In the genomic region with DNA sequence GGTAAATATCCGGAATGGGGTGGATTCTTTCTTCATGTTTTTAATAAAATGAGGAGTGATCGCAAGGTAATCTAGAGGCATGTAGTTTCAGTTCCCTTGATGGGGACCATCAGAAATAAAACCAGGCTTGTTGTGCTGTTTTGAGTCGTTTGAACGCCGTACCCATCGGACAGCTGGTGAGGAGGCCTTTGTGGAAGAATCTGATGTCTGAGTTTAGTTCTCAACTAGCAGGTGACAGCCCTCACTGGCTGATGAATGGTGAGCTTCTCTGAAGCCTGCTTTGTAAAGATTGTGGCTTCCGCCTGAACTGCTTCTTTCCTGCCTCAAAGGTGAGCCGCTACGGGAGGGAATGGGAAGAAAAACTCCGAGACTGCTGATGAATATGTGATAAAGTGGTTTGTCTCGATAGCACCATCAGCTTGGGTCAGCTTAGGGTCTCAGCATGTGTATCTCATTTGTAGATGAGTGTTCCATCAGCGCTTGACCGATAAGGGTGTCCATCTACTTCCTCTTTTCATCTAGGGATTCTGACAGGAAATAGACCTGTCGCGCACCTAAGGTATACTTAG, we compare ENCODE assay signal across 8 cellular contexts. TPM values are rescaled to one million over a fixed set of nuclear protein-coding genes. Genes with fewer than 3 reads are reported as not detected.
DNase-seq lines count a peak whose midpoint lies in the region; ATAC-seq and TF ChIP-seq lines count a peak whose summit lies in the region.

No MANE protein-coding gene starts in this region.

- H3K9me3 Mint-ChIP-seq in activated CD4-positive, alpha-beta T cell treated with anti-CD3 and anti-CD28 coated beads, Interleukin-2, amount 10 ng/mL, durations not matched to agents 7 days and 5 days = no peaks in the 10 kb centered on the region

- intact Hi-C loops in IMR-90 (cut with micrococcal nuclease) = loop anchor here (10.0 kb wide), 1 partner anchor 53 kb away; no protein-coding TSS in a partner anchor

- peak overlapping the region; percentile 70 for H3K56ac ChIP-seq in IMR-90 (ENCODE audit: extremely low read depth, insufficient read depth, low read length)

- CTCF ChIA-PET in IMR-90 (lab: Yijun Ruan, JAX) = interaction anchor here (0.6 kb wide), 1 partner anchor 118 kb away, joined by 3 read pairs; no protein-coding TSS in a partner anchor
- CTCF ChIA-PET in activated CD4-positive, alpha-beta T cell treated with anti-CD3 and anti-CD28 coated beads, Interleukin-2, amount 10 ng/mL, durations not matched to agents 7 days and 5 days (lab: Charles Lee) = interaction anchor here (1.1 to 2.0 kb wide), 3 partner anchors 17 to 78 kb away, joined by 3 to 6 read pairs (median 4); no protein-coding TSS in a partner anchor

- H3K79me1 ChIP-seq in IMR-90 (ENCODE audit: low read depth in 1 of 2, low read length in 2 of 2) = peaks cover 0 to 40% of the 10 kb centered on the region in 2 experiments; a peak in 3 of 4 replicates

- in situ Hi-C loops in IMR-90 (cut with MboI; ENCODE audit: low sequenced_read_pairs) = no loop called here

- H3K9me3 ChIP-seq in IMR-90 (ENCODE audit: control insufficient read depth, insufficient read depth, low read length) (no peaks in the 10 kb centered on the region), esophagus (ENCODE audit: control insufficient read depth in 2 of 2, insufficient read depth in 1 of 2, low read depth in 1 of 2, low read length in 1 of 2) (peaks cover 0 to 2% of the 10 kb centered on the region in 2 donors), parathyroid adenoma (ENCODE audit: control insufficient read depth, low read length) (no peaks in the 10 kb centered on the region)

- peaks cover 4% of the 10 kb centered on the region for H3K9me1 ChIP-seq in IMR-90 (ENCODE audit: insufficient read depth, low read length)

- peak overlapping the region; percentile 98 for H3K4me3 ChIP-seq in AG09309 (ENCODE audit: control insufficient read depth, low read depth, low read length)
- peak overlapping the region; percentile 50 for H3K4me3 ChIP-seq in IMR-90 (ENCODE audit: insufficient read depth, low read depth, low read length)
- H3K4me3 ChIP-seq in esophagus (ENCODE audit: low read depth in 1 of 2, low read length in 2 of 2) = peak overlapping the region; percentile 90 to 98
- H3K4me3 ChIP-seq in parathyroid adenoma (ENCODE audit: low read depth, low read length) = peak overlapping the region; percentile 53

- H3K27ac ChIP-seq in IMR-90 (ENCODE audit: insufficient read depth, low read length) (peak overlapping the region; percentile 81), esophagus (ENCODE audit: low read depth in 2 of 2, low read length in 1 of 2) (peak overlapping the region; percentile 87 to 92), parathyroid adenoma (peak overlapping the region; percentile 57)

- H3K4me1 Mint-ChIP-seq in activated CD4-positive, alpha-beta T cell treated with anti-CD3 and anti-CD28 coated beads, Interleukin-2, amount 10 ng/mL, durations not matched to agents 7 days and 5 days = peaks cover 39% of the 10 kb centered on the region

- H2AK5ac ChIP-seq in IMR-90 (ENCODE audit: low read depth, low read length) = peak overlapping the region; percentile 79

- peak overlapping the region; percentile 73 for H2AK9ac ChIP-seq in IMR-90 (replicated peaks; ENCODE audit: low read depth, low read length, poor library complexity)

- TF ChIP-seq POLR2A in IMR-90 (IDR thresholded peaks at IDR 0.05; ENCODE audit: low read depth, low read length) = no peak

- peak overlapping the region; percentile 99 for H3K4me3 Mint-ChIP-seq in activated CD4-positive, alpha-beta T cell treated with anti-CD3 and anti-CD28 coated beads, Interleukin-2, amount 10 ng/mL, durations not matched to agents 7 days and 5 days

- TF ChIP-seq CTCF in AG09309 (IDR thresholded peaks at IDR 0.05; ENCODE audit: control insufficient read depth, insufficient read depth, low read depth, low read length, missing control alignments) (no peak), IMR-90 (conservative IDR thresholded peaks at IDR 0.05; ENCODE audit: low read depth, low read length) (no peak), parathyroid adenoma (IDR thresholded peaks at IDR 0.05) (no peak)

- peak overlapping the region; percentile 41; the same call in 1 of the 2 replicates for H4K5ac ChIP-seq in IMR-90 (ENCODE audit: low read depth, low read length)

- H4K8ac ChIP-seq in IMR-90 (ENCODE audit: low read depth in 2 of 2, low read length in 2 of 2) = peak overlapping the region; percentile 48 to 52; a peak in 1 of 4 replicates

- no peaks in the 10 kb centered on the region for H3K27me3 ChIP-seq in IMR-90 (ENCODE audit: control insufficient read depth, insufficient read depth, low read length)
- H3K27me3 ChIP-seq in esophagus (ENCODE audit: control insufficient read depth in 1 of 2, insufficient read depth in 2 of 2, low read length in 2 of 2) = no peaks in the 10 kb centered on the region
- H3K27me3 ChIP-seq in parathyroid adenoma (ENCODE audit: control insufficient read depth, insufficient read depth, low read length) = no peaks in the 10 kb centered on the region

- peak overlapping the region; percentile 93 for H3K14ac ChIP-seq in IMR-90 (replicated peaks; ENCODE audit: low read depth, low read length)

- DNase-seq in AG09309 (ENCODE audit: low read depth) (no peak), IMR-90 (no peak)
- peak; percentile 58 for DNase-seq in activated CD4-positive, alpha-beta T cell treated with anti-CD3 and anti-CD28 coated beads, Interleukin-2, amount 10 ng/mL, durations not matched to agents 7 days and 5 days

- TF ChIP-seq RAD21 in IMR-90 (IDR thresholded peaks at IDR 0.05; ENCODE audit: low read length) = no peak

- no peak overlapping the region for H2BK20ac ChIP-seq in IMR-90 (ENCODE audit: low read depth, low read length)

- H3K79me2 ChIP-seq in parathyroid adenoma = peaks cover 41% of the 10 kb centered on the region

- no peaks in the 10 kb centered on the region for H3K4me1 ChIP-seq in IMR-90 (ENCODE audit: control insufficient read depth, insufficient read depth, low read length)
- peaks cover 0 to 3% of the 10 kb centered on the region in 2 donors for H3K4me1 ChIP-seq in esophagus (ENCODE audit: control insufficient read depth in 2 of 2, insufficient read depth in 2 of 2, low read length in 1 of 2)
- peaks cover 6% of the 10 kb centered on the region for H3K4me1 ChIP-seq in parathyroid adenoma

- ATAC-seq in GM18511 (IDR thresholded peaks at IDR 0.05; ENCODE audit: unreplicated experiment) (peak; percentile 39), IMR-90 (ENCODE audit: low read depth) (no peak; the same call in 1 of the 2 replicates), HG02870 (IDR thresholded peaks at IDR 0.05; ENCODE audit: unreplicated experiment) (no peak), GM21737 (IDR thresholded peaks at IDR 0.05; ENCODE audit: unreplicated experiment) (no peak)

- H4K91ac ChIP-seq in IMR-90 (ENCODE audit: insufficient read depth, low read depth, low read length) = peak overlapping the region; percentile 31; the same call in 1 of the 2 replicates

- POLR2A ChIA-PET in IMR-90 (lab: Charles Lee; ENCODE audit: unreplicated experiment) = no interaction called here
- POLR2A ChIA-PET in activated CD4-positive, alpha-beta T cell treated with anti-CD3 and anti-CD28 coated beads, Interleukin-2, amount 10 ng/mL, durations not matched to agents 7 days and 5 days (lab: Charles Lee) = interaction anchor here (0.8 to 1.4 kb wide), 3 partner anchors 73 to 272 kb away, joined by 3 to 4 read pairs (median 4); partner anchors contain the start of gene SBDS

- 0 out of 3 replicates have a peak overlapping the region, but pooled peaks have one; percentile 20 for H2BK15ac ChIP-seq in IMR-90 (ENCODE audit: low read depth, low read length)

- peaks cover 41% of the 10 kb centered on the region; the same call in 1 of the 2 replicates for H4K20me1 ChIP-seq in IMR-90 (ENCODE audit: insufficient read depth, low read length)

- H3K27ac Mint-ChIP-seq in activated CD4-positive, alpha-beta T cell treated with anti-CD3 and anti-CD28 coated beads, Interleukin-2, amount 10 ng/mL, durations not matched to agents 7 days and 5 days = peak overlapping the region; percentile 99

- BruUV-seq in IMR-90 (replicated peaks; lab: Mats Ljungman, UMichigan) = TSS peak; percentile 21

- 0% methylated on average over 2 of the region's 15 CpGs; no CpG with 5 or more reads in 1 of the 2 experiments for WGBS in IMR-90 (ENCODE audit: extremely low coverage in 2 of 2, insufficient read length in 1 of 2), 2 experiments
- WGBS in esophagus, 2 donors = 5 to 6% methylated on average over 15 of the region's 15 CpGs

- peak overlapping the region; percentile 85 for H3K23ac ChIP-seq in IMR-90 (ENCODE audit: low read depth, low read length)

- peak overlapping the region; percentile 39 for H2BK5ac ChIP-seq in IMR-90 (ENCODE audit: low read depth, low read length, poor library complexity, severe bottlenecking)

- H3K36me3 Mint-ChIP-seq in activated CD4-positive, alpha-beta T cell treated with anti-CD3 and anti-CD28 coated beads, Interleukin-2, amount 10 ng/mL, durations not matched to agents 7 days and 5 days (ENCODE audit: low read depth) = peaks cover 25% of the 10 kb centered on the region

- dilution Hi-C loops in IMR-90 (cut with HindIII; ENCODE audit: low sequenced_read_pairs, unreplicated experiment) = no loop called here

- H3K9ac ChIP-seq in IMR-90 (ENCODE audit: low read depth, low read length) (peak overlapping the region; percentile 91), parathyroid adenoma (peak overlapping the region; percentile 39)

- no peaks in the 10 kb centered on the region for H3K27me3 Mint-ChIP-seq in activated CD4-positive, alpha-beta T cell treated with anti-CD3 and anti-CD28 coated beads, Interleukin-2, amount 10 ng/mL, durations not matched to agents 7 days and 5 days

- peak overlapping the region; percentile 99 for H3K4me2 ChIP-seq in IMR-90 (ENCODE audit: low read depth, low read length)
- peak overlapping the region; percentile 90 for H3K4me2 ChIP-seq in parathyroid adenoma (ENCODE audit: low read length)

- peak overlapping the region; percentile 79 for H2AFZ ChIP-seq in IMR-90 (replicated peaks; ENCODE audit: low read length, poor library complexity)
- peak overlapping the region; percentile 78 for H2AFZ ChIP-seq in parathyroid adenoma

- H2BK120ac ChIP-seq in IMR-90 (ENCODE audit: low read depth, low read length) = 0 out of 2 replicates have a peak overlapping the region, but pooled peaks have one; percentile 16

- peak overlapping the region; percentile 8 for H3K18ac ChIP-seq in IMR-90 (ENCODE audit: low read depth, low read length)

- H3K4ac ChIP-seq in IMR-90 (ENCODE audit: low read depth, low read length) = peak overlapping the region; percentile 82

- peaks cover 5% of the 10 kb centered on the region for H3K36me3 ChIP-seq in IMR-90 (ENCODE audit: control insufficient read depth, insufficient read depth, low read length)
- H3K36me3 ChIP-seq in esophagus (ENCODE audit: control insufficient read depth in 2 of 2, insufficient read depth in 2 of 2, low read length in 1 of 2) = no peaks in the 10 kb centered on the region
- H3K36me3 ChIP-seq in parathyroid adenoma (ENCODE audit: control insufficient read depth, insufficient read depth, low read length) = no peaks in the 10 kb centered on the region

RNA-seq across cellular contexts. Expression of gene TMEM248, which starts 1.0 kb away (rescaled TPM):
- 103 and 117 TPM in 2 replicates for total RNA-seq in IMR-90 (2012; rRNA removed)
- polyA plus RNA-seq in IMR-90 (2012; rRNA removed) = 175 and 195 TPM in 2 replicates
- polyA plus RNA-seq in IMR-90 (2012; cell fraction: cytosol; rRNA removed) = 44.3 and 164 TPM in 2 replicates
- polyA plus RNA-seq in IMR-90 (2012; cell fraction: nucleus; rRNA removed; ENCODE audit: low replicate concordance) = 73.8 and 84.2 TPM in 2 replicates
- total RNA-seq in activated CD4-positive, alpha-beta T cell treated with anti-CD3 and anti-CD28 coated beads, Interleukin-2, amount 10 ng/mL, durations not matched to agents 7 days and 5 days = 100 to 1,000 TPM in 1 of 2 experiments, 10 to 100 TPM in 1; 85.0 to 104 TPM
- 10 to 100 TPM; 18.3 to 23.5 TPM for polyA plus RNA-seq in esophagus
